1 cellular context compared by ENCODE assay signal in genomic region chr2:217900780-217901360, GRCh38.
A peak's percentile ranks its signal among the peaks of the same experiment; 100 is the strongest.
TF ChIP-seq lines count a peak whose summit lies in the region.

No MANE protein-coding gene starts in this region.

TF ChIP-seq in HepG2, 621 proteins besides CTCF, POLR2A, EP300 and RAD21 (continued from another document):
- no peak; the same call in 1 of the 2 replicates for TF ChIP-seq ZNF430 (CRISPR knock-in tag; IDR thresholded peaks at IDR 0.05)
- 0 out of 2 replicates have a peak, but pooled peaks have one; percentile 30 for TF ChIP-seq ZNF543 (CRISPR knock-in tag; IDR thresholded peaks at IDR 0.05)
- TF ChIP-seq HNRNPH1 (optimal IDR thresholded peaks at IDR 0.05; ENCODE audit: low read depth, low read length), result no peak
- no peak for TF ChIP-seq MLLT10 (CRISPR knock-in tag; IDR thresholded peaks at IDR 0.05)
- TF ChIP-seq CC2D1A (CRISPR knock-in tag; IDR thresholded peaks at IDR 0.05), result 0 out of 2 replicates have a peak, but pooled peaks have one; percentile 63
- TF ChIP-seq ZNF709 (CRISPR knock-in tag; IDR thresholded peaks at IDR 0.05), result 0 out of 2 replicates have a peak, but pooled peaks have one; percentile 32
- TF ChIP-seq HMG20B (CRISPR knock-in tag; conservative IDR thresholded peaks at IDR 0.05), result no peak
- TF ChIP-seq ZNF772 (CRISPR knock-in tag; IDR thresholded peaks at IDR 0.05), result no peak
- TF ChIP-seq, protein P1, sequence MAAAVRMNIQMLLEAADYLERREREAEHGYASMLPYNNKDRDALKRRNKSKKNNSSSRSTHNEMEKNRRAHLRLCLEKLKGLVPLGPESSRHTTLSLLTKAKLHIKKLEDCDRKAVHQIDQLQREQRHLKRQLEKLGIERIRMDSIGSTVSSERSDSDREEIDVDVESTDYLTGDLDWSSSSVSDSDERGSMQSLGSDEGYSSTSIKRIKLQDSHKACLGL (CRISPR knock-in tag; IDR thresholded peaks at IDR 0.05), result no peak
- TF ChIP-seq HDAC2 (CRISPR knock-in tag; IDR thresholded peaks at IDR 0.05), result peak; percentile 14; the same call in 1 of the 2 replicates
- TF ChIP-seq HNRNPL (IDR thresholded peaks at IDR 0.05; ENCODE audit: low read depth, low read length), result 0 out of 2 replicates have a peak, but pooled peaks have one; percentile 30
- TF ChIP-seq ELF3 (CRISPR knock-in tag; IDR thresholded peaks at IDR 0.05), result 0 out of 2 replicates have a peak, but pooled peaks have one; percentile 6
- no peak for TF ChIP-seq ZNF180 (CRISPR knock-in tag; IDR thresholded peaks at IDR 0.05; ENCODE audit: borderline replicate concordance, low read depth)
- TF ChIP-seq MTA1 (CRISPR knock-in tag; IDR thresholded peaks at IDR 0.05; ENCODE audit: borderline replicate concordance), result 0 out of 2 replicates have a peak, but pooled peaks have one; percentile 41
- TF ChIP-seq ZNF121 (CRISPR knock-in tag; IDR thresholded peaks at IDR 0.05), result no peak
- no peak for TF ChIP-seq ATRX (CRISPR knock-in tag; IDR thresholded peaks at IDR 0.05; ENCODE audit: borderline replicate concordance)
- TF ChIP-seq ZNF24 (IDR thresholded peaks at IDR 0.05), result no peak
- TF ChIP-seq, protein P2, sequence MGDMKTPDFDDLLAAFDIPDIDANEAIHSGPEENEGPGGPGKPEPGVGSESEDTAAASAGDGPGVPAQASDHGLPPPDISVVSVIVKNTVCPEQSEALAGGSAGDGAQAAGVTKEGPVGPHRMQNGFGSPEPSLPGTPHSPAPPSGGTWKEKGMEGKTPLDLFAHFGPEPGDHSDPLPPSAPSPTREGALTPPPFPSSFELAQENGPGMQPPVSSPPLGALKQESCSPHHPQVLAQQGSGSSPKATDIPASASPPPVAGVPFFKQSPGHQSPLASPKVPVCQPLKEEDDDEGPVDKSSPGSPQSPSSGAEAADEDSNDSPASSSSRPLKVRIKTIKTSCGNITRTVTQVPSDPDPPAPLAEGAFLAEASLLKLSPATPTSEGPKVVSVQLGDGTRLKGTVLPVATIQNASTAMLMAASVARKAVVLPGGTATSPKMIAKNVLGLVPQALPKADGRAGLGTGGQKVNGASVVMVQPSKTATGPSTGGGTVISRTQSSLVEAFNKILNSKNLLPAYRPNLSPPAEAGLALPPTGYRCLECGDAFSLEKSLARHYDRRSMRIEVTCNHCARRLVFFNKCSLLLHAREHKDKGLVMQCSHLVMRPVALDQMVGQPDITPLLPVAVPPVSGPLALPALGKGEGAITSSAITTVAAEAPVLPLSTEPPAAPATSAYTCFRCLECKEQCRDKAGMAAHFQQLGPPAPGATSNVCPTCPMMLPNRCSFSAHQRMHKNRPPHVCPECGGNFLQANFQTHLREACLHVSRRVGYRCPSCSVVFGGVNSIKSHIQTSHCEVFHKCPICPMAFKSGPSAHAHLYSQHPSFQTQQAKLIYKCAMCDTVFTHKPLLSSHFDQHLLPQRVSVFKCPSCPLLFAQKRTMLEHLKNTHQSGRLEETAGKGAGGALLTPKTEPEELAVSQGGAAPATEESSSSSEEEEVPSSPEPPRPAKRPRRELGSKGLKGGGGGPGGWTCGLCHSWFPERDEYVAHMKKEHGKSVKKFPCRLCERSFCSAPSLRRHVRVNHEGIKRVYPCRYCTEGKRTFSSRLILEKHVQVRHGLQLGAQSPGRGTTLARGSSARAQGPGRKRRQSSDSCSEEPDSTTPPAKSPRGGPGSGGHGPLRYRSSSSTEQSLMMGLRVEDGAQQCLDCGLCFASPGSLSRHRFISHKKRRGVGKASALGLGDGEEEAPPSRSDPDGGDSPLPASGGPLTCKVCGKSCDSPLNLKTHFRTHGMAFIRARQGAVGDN (CRISPR knock-in tag; IDR thresholded peaks at IDR 0.05), result 0 out of 2 replicates have a peak, but pooled peaks have one; percentile 4
- no peak for TF ChIP-seq NR2F6 (IDR thresholded peaks at IDR 0.05)
- TF ChIP-seq NR2F6 (CRISPR knock-in tag; IDR thresholded peaks at IDR 0.05), result no peak
- no peak for TF ChIP-seq CREB1 (IDR thresholded peaks at IDR 0.05)
- no peak for TF ChIP-seq CREB1 (CRISPR knock-in tag; IDR thresholded peaks at IDR 0.05)
- no peak for TF ChIP-seq FOXA1 (IDR thresholded peaks at IDR 0.05)
- no peak for TF ChIP-seq FOXA1 (CRISPR knock-in tag; IDR thresholded peaks at IDR 0.05)
- no peak for TF ChIP-seq ZNF670 (CRISPR knock-in tag; IDR thresholded peaks at IDR 0.05; ENCODE audit: borderline replicate concordance)
- no peak for TF ChIP-seq XBP1 (CRISPR knock-in tag; IDR thresholded peaks at IDR 0.05)
- no peak for TF ChIP-seq NFYB (CRISPR knock-in tag; IDR thresholded peaks at IDR 0.05)
- no peak for TF ChIP-seq CERS6 (CRISPR knock-in tag; IDR thresholded peaks at IDR 0.05)
- TF ChIP-seq ZNF75D (CRISPR knock-in tag; IDR thresholded peaks at IDR 0.05; ENCODE audit: borderline replicate concordance), result no peak
- TF ChIP-seq SP4 (CRISPR knock-in tag; IDR thresholded peaks at IDR 0.05), result peak; percentile 44; the same call in 1 of the 2 replicates
- peak; percentile 88 for TF ChIP-seq ZNF768 (CRISPR knock-in tag; IDR thresholded peaks at IDR 0.05)
- no peak for TF ChIP-seq ZNF7 (CRISPR knock-in tag; IDR thresholded peaks at IDR 0.05)
- TF ChIP-seq ZNF724P (CRISPR knock-in tag; IDR thresholded peaks at IDR 0.05; ENCODE audit: borderline replicate concordance), result peak; percentile 74; the same call in 1 of the 2 replicates
- TF ChIP-seq HES4 (CRISPR knock-in tag; IDR thresholded peaks at IDR 0.05; ENCODE audit: borderline replicate concordance), result 0 out of 2 replicates have a peak, but pooled peaks have one; percentile 11
- no peak for TF ChIP-seq REST (IDR thresholded peaks at IDR 0.05; ENCODE audit: borderline replicate concordance in 1 of 2, low read depth in 1 of 2, low read length in 2 of 2)
- TF ChIP-seq, protein P3, sequence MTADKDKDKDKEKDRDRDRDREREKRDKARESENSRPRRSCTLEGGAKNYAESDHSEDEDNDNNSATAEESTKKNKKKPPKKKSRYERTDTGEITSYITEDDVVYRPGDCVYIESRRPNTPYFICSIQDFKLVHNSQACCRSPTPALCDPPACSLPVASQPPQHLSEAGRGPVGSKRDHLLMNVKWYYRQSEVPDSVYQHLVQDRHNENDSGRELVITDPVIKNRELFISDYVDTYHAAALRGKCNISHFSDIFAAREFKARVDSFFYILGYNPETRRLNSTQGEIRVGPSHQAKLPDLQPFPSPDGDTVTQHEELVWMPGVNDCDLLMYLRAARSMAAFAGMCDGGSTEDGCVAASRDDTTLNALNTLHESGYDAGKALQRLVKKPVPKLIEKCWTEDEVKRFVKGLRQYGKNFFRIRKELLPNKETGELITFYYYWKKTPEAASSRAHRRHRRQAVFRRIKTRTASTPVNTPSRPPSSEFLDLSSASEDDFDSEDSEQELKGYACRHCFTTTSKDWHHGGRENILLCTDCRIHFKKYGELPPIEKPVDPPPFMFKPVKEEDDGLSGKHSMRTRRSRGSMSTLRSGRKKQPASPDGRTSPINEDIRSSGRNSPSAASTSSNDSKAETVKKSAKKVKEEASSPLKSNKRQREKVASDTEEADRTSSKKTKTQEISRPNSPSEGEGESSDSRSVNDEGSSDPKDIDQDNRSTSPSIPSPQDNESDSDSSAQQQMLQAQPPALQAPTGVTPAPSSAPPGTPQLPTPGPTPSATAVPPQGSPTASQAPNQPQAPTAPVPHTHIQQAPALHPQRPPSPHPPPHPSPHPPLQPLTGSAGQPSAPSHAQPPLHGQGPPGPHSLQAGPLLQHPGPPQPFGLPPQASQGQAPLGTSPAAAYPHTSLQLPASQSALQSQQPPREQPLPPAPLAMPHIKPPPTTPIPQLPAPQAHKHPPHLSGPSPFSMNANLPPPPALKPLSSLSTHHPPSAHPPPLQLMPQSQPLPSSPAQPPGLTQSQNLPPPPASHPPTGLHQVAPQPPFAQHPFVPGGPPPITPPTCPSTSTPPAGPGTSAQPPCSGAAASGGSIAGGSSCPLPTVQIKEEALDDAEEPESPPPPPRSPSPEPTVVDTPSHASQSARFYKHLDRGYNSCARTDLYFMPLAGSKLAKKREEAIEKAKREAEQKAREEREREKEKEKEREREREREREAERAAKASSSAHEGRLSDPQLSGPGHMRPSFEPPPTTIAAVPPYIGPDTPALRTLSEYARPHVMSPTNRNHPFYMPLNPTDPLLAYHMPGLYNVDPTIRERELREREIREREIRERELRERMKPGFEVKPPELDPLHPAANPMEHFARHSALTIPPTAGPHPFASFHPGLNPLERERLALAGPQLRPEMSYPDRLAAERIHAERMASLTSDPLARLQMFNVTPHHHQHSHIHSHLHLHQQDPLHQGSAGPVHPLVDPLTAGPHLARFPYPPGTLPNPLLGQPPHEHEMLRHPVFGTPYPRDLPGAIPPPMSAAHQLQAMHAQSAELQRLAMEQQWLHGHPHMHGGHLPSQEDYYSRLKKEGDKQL (CRISPR knock-in tag; IDR thresholded peaks at IDR 0.05; ENCODE audit: low read depth), result no peak
- TF ChIP-seq ZNF691 (CRISPR knock-in tag; IDR thresholded peaks at IDR 0.05; ENCODE audit: borderline replicate concordance, low read depth), result 0 out of 2 replicates have a peak, but pooled peaks have one; percentile 25
- no peak for TF ChIP-seq NFE2 (CRISPR knock-in tag; IDR thresholded peaks at IDR 0.05)
- no peak for TF ChIP-seq ZBTB25 (CRISPR knock-in tag; IDR thresholded peaks at IDR 0.05)
- no peak for TF ChIP-seq KMT2A (CRISPR knock-in tag; IDR thresholded peaks at IDR 0.05)
- 0 out of 2 replicates have a peak, but pooled peaks have one; percentile 64 for TF ChIP-seq ATF5 (CRISPR knock-in tag; IDR thresholded peaks at IDR 0.05; ENCODE audit: low read depth)
- no peak for TF ChIP-seq AGO2 (optimal IDR thresholded peaks at IDR 0.05; ENCODE audit: low read depth, low read length)
- 0 out of 2 replicates have a peak, but pooled peaks have one; percentile 7 for TF ChIP-seq SALL1 (CRISPR knock-in tag; IDR thresholded peaks at IDR 0.05)
- TF ChIP-seq MEIS1 (CRISPR knock-in tag; IDR thresholded peaks at IDR 0.05; ENCODE audit: borderline replicate concordance), result peak; percentile 83; the same call in 1 of the 2 replicates
